19 cellular contexts compared by ENCODE assay signal in the genomic region with DNA sequence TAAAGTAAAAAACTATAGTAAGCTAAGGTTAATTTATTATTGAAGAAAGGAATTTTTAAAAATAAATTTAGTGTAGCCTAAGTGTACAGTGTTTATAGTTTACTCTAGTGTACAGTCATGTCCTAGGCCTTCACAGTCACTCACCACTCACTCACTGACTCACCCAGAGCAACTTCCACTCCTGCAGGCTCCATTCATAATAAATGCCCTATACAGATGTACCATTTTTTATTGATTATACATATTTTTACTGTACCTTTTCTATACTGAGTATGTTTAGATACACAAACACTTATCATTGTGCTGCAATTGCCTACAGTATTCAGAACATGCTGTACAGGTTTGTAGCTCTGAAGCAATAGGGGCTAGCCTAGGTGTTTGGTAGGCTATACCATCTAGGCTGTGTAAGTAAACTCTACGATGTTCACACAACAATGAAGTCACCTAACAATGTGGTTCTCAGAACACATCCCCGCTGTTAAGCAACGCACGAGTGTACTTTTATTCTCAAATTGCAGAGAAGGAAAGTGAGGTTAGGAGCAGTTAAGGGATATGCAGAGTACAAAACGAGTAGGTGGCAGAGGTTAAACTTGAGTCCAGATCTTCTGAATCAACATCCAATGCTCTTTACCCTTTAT. TPM values are rescaled to one million over a fixed set of nuclear protein-coding genes. Genes with fewer than 3 reads are reported as not detected.
DNase-seq lines count a peak whose midpoint lies in the region; ATAC-seq and TF ChIP-seq lines count a peak whose summit lies in the region.
"Had no signal": no experiment of that assay in that cellular context is flagged by ENCODE, and none has a peak within 500 bp of the region (broad histone marks: within the 10 kb centered on the region; RNA-seq: fewer than 3 reads in every experiment).

No MANE protein-coding gene starts in this region.

- intact Hi-C loops in MCF 10A (cut with micrococcal nuclease) (no loop called here), breast epithelium (cut with DNase I; ENCODE audit: low total_unique reads) (no loop called here)

- no TSS peak for BruUV-seq in MCF 10A (replicated peaks; lab: Mats Ljungman, UMichigan)

- POLR2A ChIA-PET in MCF 10A (lab: Yijun Ruan, JAX) = interaction anchor here (0.9 kb wide), 1 partner anchor 32 kb away, joined by 3 read pairs; no protein-coding TSS in a partner anchor
- POLR2A ChIA-PET in GM10248 (lab: Yijun Ruan, JAX) = no interaction called here

- no peaks in the 10 kb centered on the region for H3K4me1 ChIP-seq in breast epithelium
- H3K4me1 ChIP-seq: SJCRH30, tibial nerve had no signal

- DNase-seq in MCF 10A (ENCODE audit: unreplicated experiment) (peak; percentile 17), breast epithelium (ENCODE audit: low spot score in 2 of 2) (no peak), T1000 (lab: John Stamatoyannopoulos, UW) (peak; percentile 16), fibroblast of the aortic adventitia (ENCODE audit: low read depth) (peak; percentile 20), iPS-NIHi7 (ENCODE audit: extremely low spot score) (no peak), immature natural killer cell (no peak), GM10248 (ENCODE audit: extremely low spot score) (no peak)
- DNase-seq: activated T-cell treated with anti-CD3 and anti-CD28 coated beads, Interleukin-2, amount 50 U/mL, for 1 hour; CD4-positive, CD25-positive, alpha-beta regulatory T cell; DND-41; Karpas-422; NCI-H1436 treated with DMSO at 0.1 percent for 48 hours; ovary; SJCRH30 had no signal

- no peak overlapping the region for H3K4me3 ChIP-seq in breast epithelium
- H3K4me3 ChIP-seq in fibroblast of the aortic adventitia (ENCODE audit: low read depth, low read length) = no peak overlapping the region
- H3K4me3 ChIP-seq: GM12878, ovary, SJCRH30, tibial nerve had no signal

- H3K27ac Mint-ChIP-seq in MCF 10A (ENCODE audit: low read depth, unreplicated experiment) (peak overlapping the region; percentile 46), immature natural killer cell (no peak overlapping the region)
- H3K27ac Mint-ChIP-seq: activated naive CD4-positive, alpha-beta T cell treated with anti-CD3 and anti-CD28 coated beads, Interleukin-2, amount 50 U/mL, for 24 hours; CD4-positive, CD25-positive, alpha-beta regulatory T cell had no signal

- H3K9me3 ChIP-seq in breast epithelium = no peaks in the 10 kb centered on the region
- H3K9me3 ChIP-seq: ovary, SJCRH30, tibial nerve had no signal

- CTCF ChIA-PET in MCF 10A (lab: Yijun Ruan, JAX) = interaction anchor here (0.7 to 2.0 kb wide), 3 partner anchors 38 to 365 kb away, joined by 3 to 9 read pairs (median 5); no protein-coding TSS in a partner anchor
- CTCF ChIA-PET in GM10248 (lab: Yijun Ruan, JAX) = interaction anchor here (1.0 to 1.6 kb wide), 2 partner anchors 8 to 47 kb away, joined by 3 read pairs; no protein-coding TSS in a partner anchor

- H3K27me3 Mint-ChIP-seq in MCF 10A (ENCODE audit: insufficient read depth, unreplicated experiment) (no peaks in the 10 kb centered on the region), immature natural killer cell (ENCODE audit: low read depth in 3 of 3) (peaks cover 0 to 2% (median 2%) of the 10 kb centered on the region in 3 donors)
- H3K27me3 Mint-ChIP-seq: activated naive CD4-positive, alpha-beta T cell treated with anti-CD3 and anti-CD28 coated beads, Interleukin-2, amount 50 U/mL, for 24 hours; CD4-positive, CD25-positive, alpha-beta regulatory T cell had no signal

- H3K4me1 Mint-ChIP-seq in MCF 10A (ENCODE audit: insufficient read depth, unreplicated experiment) (peaks cover 6% of the 10 kb centered on the region), immature natural killer cell (no peaks in the 10 kb centered on the region)
- H3K4me1 Mint-ChIP-seq: activated naive CD4-positive, alpha-beta T cell treated with anti-CD3 and anti-CD28 coated beads, Interleukin-2, amount 50 U/mL, for 24 hours had no signal

- H3K36me3 ChIP-seq in breast epithelium = no peaks in the 10 kb centered on the region
- H3K36me3 ChIP-seq: ovary, SJCRH30, tibial nerve had no signal

- TF ChIP-seq POLR2A in breast epithelium (IDR thresholded peaks at IDR 0.05) = no peak

- no peak for TF ChIP-seq CTCF in MCF 10A (IDR thresholded peaks at IDR 0.05; ENCODE audit: unreplicated experiment)
- TF ChIP-seq CTCF in breast epithelium (IDR thresholded peaks at IDR 0.05) = no peak
- TF ChIP-seq CTCF in fibroblast of the aortic adventitia (IDR thresholded peaks at IDR 0.05; ENCODE audit: insufficient read depth, low read length) = no peak
- TF ChIP-seq CTCF in GM10248 (IDR thresholded peaks at IDR 0.05; ENCODE audit: control extremely low read depth, extremely low read depth, low read depth, missing control alignments) = no peak

- H3K9me3 Mint-ChIP-seq in MCF 10A (ENCODE audit: unreplicated experiment) (no peaks in the 10 kb centered on the region), immature natural killer cell (no peaks in the 10 kb centered on the region)
- H3K9me3 Mint-ChIP-seq: CD4-positive, CD25-positive, alpha-beta regulatory T cell had no signal

- H3K36me3 Mint-ChIP-seq in MCF 10A (ENCODE audit: insufficient read depth, unreplicated experiment) (no peaks in the 10 kb centered on the region), immature natural killer cell (no peaks in the 10 kb centered on the region)

- H3K27me3 ChIP-seq in breast epithelium = no peaks in the 10 kb centered on the region
- H3K27me3 ChIP-seq: ovary, SJCRH30, tibial nerve had no signal

- H3K4me3 Mint-ChIP-seq in MCF 10A (ENCODE audit: unreplicated experiment) (no peak overlapping the region), immature natural killer cell (no peak overlapping the region)
- H3K4me3 Mint-ChIP-seq: activated naive CD4-positive, alpha-beta T cell treated with anti-CD3 and anti-CD28 coated beads, Interleukin-2, amount 50 U/mL, for 24 hours; CD4-positive, CD25-positive, alpha-beta regulatory T cell had no signal

- no peak overlapping the region for H3K27ac ChIP-seq in breast epithelium
- H3K27ac ChIP-seq: 22Rv1, ovary, SJCRH30, tibial nerve had no signal

- no peak for ATAC-seq in GM19397 (IDR thresholded peaks at IDR 0.05; ENCODE audit: unreplicated experiment)
- ATAC-seq: GM12878 had no signal

RNA-seq across cellular contexts. Expression of gene PLCE1, which starts 38.9 kb away (rescaled TPM):
- total RNA-seq in MCF 10A (2022) (0.22 and 0.23 TPM in 2 replicates), breast epithelium (10 to 100 TPM in 1 of 3 donors, 1 to 10 TPM in 2; 6.2 to 14.1 (median 7.0) TPM), fibroblast of the aortic adventitia (ENCODE audit: low replicate concordance) (4.2 and 8.9 TPM in 2 replicates)
- polyA plus RNA-seq in immature natural killer cell = under 1 TPM in 2 of 3 donors, not detected in 1; 0.03 to 0.08 TPM
- total RNA-seq: CD4-positive, CD25-positive, alpha-beta regulatory T cell had no signal

Comparison
In these comparisons a context has a peak if more than half of its experiments do, and no peak if none do; other contexts are left out.
1. DNase-seq: peak in MCF 10A (single experiment), T1000 (single experiment) and fibroblast of the aortic adventitia (single experiment); none in breast epithelium (0 of 2), iPS-NIHi7 (single experiment), immature natural killer cell (0 of 3) and GM10248 (single experiment).